In the genomic region with DNA sequence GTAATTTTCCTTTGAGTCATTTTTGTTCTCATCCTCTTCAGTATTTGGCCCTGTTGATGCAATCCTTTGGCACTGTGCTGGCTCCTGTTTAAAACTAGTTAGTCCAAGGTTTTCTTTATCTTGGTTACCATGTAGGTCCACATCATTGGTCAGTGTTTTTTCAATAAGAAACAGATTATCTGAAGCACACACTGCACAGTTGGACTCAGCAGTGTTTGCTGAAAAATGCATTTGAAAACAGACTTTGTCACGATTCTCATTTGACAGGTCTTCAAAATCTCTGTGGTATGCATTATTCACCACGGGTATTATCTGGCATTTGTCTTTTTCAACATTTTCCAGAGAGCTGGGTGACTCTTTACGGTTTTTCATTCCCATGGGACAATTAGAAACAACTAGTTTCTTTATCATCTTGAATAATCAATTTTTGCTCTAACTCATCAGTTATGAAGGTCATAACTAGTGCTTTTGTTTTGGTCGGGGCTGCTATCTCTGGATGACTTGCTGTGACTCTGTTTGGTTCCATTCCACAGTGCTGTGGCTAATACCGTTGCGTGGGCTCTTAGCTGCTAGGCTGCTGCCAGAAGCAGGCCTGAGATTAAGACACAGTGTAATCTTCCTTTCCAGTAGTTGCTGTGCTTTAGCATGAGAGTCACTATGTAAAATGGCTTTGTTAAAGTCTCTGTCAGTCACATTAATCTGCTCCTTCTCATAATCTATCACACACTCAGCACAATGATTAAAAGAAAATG, we compare ENCODE assay signal across 14 cellular contexts. TPM values are rescaled to one million over a fixed set of nuclear protein-coding genes. Genes with fewer than 3 reads are reported as not detected.
DNase-seq lines count a peak whose midpoint lies in the region; ATAC-seq, FAIRE-seq and TF ChIP-seq lines count a peak whose summit lies in the region.
"Had no signal": no experiment of that assay in that cellular context is flagged by ENCODE, and none has a peak within 500 bp of the region (broad histone marks: within the 10 kb centered on the region; RNA-seq: fewer than 3 reads in every experiment).

No MANE protein-coding gene starts in this region.

- no peaks in the 10 kb centered on the region for H3K36me3 Mint-ChIP-seq in MCF 10A (ENCODE audit: insufficient read depth, unreplicated experiment)
- no peaks in the 10 kb centered on the region for H3K36me3 Mint-ChIP-seq in stimulated activated memory B cell treated with anti-CD40 and anti-IgM and Interleukin-4, amounts not matched to agents 10 μg/mL and 1 μg/mL and 100 μg/mL, for 72 hours

- no peaks in the 10 kb centered on the region for H4K20me1 ChIP-seq in smooth muscle cell (ENCODE audit: low read depth)

- no peaks in the 10 kb centered on the region for H3K9me3 ChIP-seq in breast epithelium
- H3K9me3 ChIP-seq in adipocyte (ENCODE audit: control insufficient read depth, low read length), result no peaks in the 10 kb centered on the region
- H3K9me3 ChIP-seq in smooth muscle cell (replicated peaks; ENCODE audit: low read depth), result no peaks in the 10 kb centered on the region
- no peaks in the 10 kb centered on the region for H3K9me3 ChIP-seq in small intestine (ENCODE audit: control insufficient read depth, low read depth)

- 2% methylated on average over 6 of the region's 6 CpGs for WGBS in smooth muscle cell (ENCODE audit: low lambda C conversion rate)
- WGBS in small intestine, 3 donors, result 71 to 79% (median 73%) methylated on average over 6 of the region's 6 CpGs

- POLR2A ChIA-PET in MCF 10A (lab: Yijun Ruan, JAX), result no interaction called here

- no peak overlapping the region for H3K4me3 ChIP-seq in breast epithelium
- peak overlapping the region; percentile 23 for H3K4me3 ChIP-seq in adipocyte (ENCODE audit: low read length)
- no peak overlapping the region for H3K4me3 ChIP-seq in fibroblast of villous mesenchyme (ENCODE audit: low read depth, low read length)
- peak overlapping the region; percentile 8 for H3K4me3 ChIP-seq in smooth muscle cell
- H3K4me3 ChIP-seq in small intestine (ENCODE audit: low read depth in 1 of 2, low read length in 2 of 2), result no peak overlapping the region

- no peak for FAIRE-seq in small intestine (lab: Jason Lieb, UNC)
- FAIRE-seq: HTR-8/SVneo had no signal

- H3K4me1 ChIP-seq in breast epithelium (no peaks in the 10 kb centered on the region), adipocyte (ENCODE audit: control insufficient read depth, insufficient read depth, low read length) (peaks cover 38% of the 10 kb centered on the region), smooth muscle cell (ENCODE audit: low read depth) (peaks cover 24% of the 10 kb centered on the region), small intestine (ENCODE audit: control insufficient read depth in 2 of 2, insufficient read depth in 1 of 2, low read depth in 1 of 2, low read length in 1 of 2) (peaks cover 2% of the 10 kb centered on the region in 2 donors)

- peaks cover 8% of the 10 kb centered on the region for H3K4me1 Mint-ChIP-seq in MCF 10A (ENCODE audit: insufficient read depth, unreplicated experiment)
- H3K4me1 Mint-ChIP-seq in stimulated activated memory B cell treated with anti-CD40 and anti-IgM and Interleukin-4, amounts not matched to agents 10 μg/mL and 1 μg/mL and 100 μg/mL, for 72 hours, result no peaks in the 10 kb centered on the region
- H3K4me1 Mint-ChIP-seq: stimulated activated naive CD8-positive, alpha-beta T cell treated with anti-CD3 and anti-CD28 coated beads, Interleukin-15, amount 100 ng/mL, for 72 hours had no signal

- no peak overlapping the region for H3K27ac Mint-ChIP-seq in MCF 10A (ENCODE audit: low read depth, unreplicated experiment)
- no peak overlapping the region for H3K27ac Mint-ChIP-seq in stimulated activated memory B cell treated with anti-CD40 and anti-IgM and Interleukin-4, amounts not matched to agents 10 μg/mL and 1 μg/mL and 100 μg/mL, for 72 hours
- H3K27ac Mint-ChIP-seq: stimulated activated naive CD8-positive, alpha-beta T cell treated with anti-CD3 and anti-CD28 coated beads, Interleukin-15, amount 100 ng/mL, for 72 hours had no signal

- H3K27me3 Mint-ChIP-seq in MCF 10A (ENCODE audit: insufficient read depth, unreplicated experiment), result no peaks in the 10 kb centered on the region
- peaks cover 4% of the 10 kb centered on the region for H3K27me3 Mint-ChIP-seq in stimulated activated memory B cell treated with anti-CD40 and anti-IgM and Interleukin-4, amounts not matched to agents 10 μg/mL and 1 μg/mL and 100 μg/mL, for 72 hours
- H3K27me3 Mint-ChIP-seq: stimulated activated naive CD8-positive, alpha-beta T cell treated with anti-CD3 and anti-CD28 coated beads, Interleukin-15, amount 100 ng/mL, for 72 hours had no signal

- no peak for TF ChIP-seq POLR2A in breast epithelium (IDR thresholded peaks at IDR 0.05)

- peak overlapping the region; percentile 79 for H3K4me2 ChIP-seq in smooth muscle cell

- TF ChIP-seq CTCF in MCF 10A (IDR thresholded peaks at IDR 0.05; ENCODE audit: unreplicated experiment), result no peak
- TF ChIP-seq CTCF in breast epithelium (IDR thresholded peaks at IDR 0.05), result no peak
- no peak for TF ChIP-seq CTCF in fibroblast of villous mesenchyme (IDR thresholded peaks at IDR 0.05; ENCODE audit: insufficient read depth, low read depth, low read length)
- TF ChIP-seq CTCF in smooth muscle cell (IDR thresholded peaks at IDR 0.05; ENCODE audit: borderline replicate concordance, insufficient read depth, poor library complexity, severe bottlenecking), result no peak

- no peaks in the 10 kb centered on the region for H3K27me3 ChIP-seq in breast epithelium
- H3K27me3 ChIP-seq in adipocyte (replicated peaks; ENCODE audit: control insufficient read depth, insufficient read depth, low read length), result no peaks in the 10 kb centered on the region
- H3K27me3 ChIP-seq in smooth muscle cell (ENCODE audit: low read depth), result no peaks in the 10 kb centered on the region
- no peaks in the 10 kb centered on the region for H3K27me3 ChIP-seq in small intestine (ENCODE audit: control insufficient read depth in 2 of 2, insufficient read depth in 2 of 2, low read length in 2 of 2)

- CTCF ChIA-PET in MCF 10A (lab: Yijun Ruan, JAX), result no interaction called here

- no peak overlapping the region for H3K4me3 Mint-ChIP-seq in MCF 10A (ENCODE audit: unreplicated experiment)
- H3K4me3 Mint-ChIP-seq in stimulated activated memory B cell treated with anti-CD40 and anti-IgM and Interleukin-4, amounts not matched to agents 10 μg/mL and 1 μg/mL and 100 μg/mL, for 72 hours, result no peak overlapping the region
- H3K4me3 Mint-ChIP-seq: stimulated activated naive CD8-positive, alpha-beta T cell treated with anti-CD3 and anti-CD28 coated beads, Interleukin-15, amount 100 ng/mL, for 72 hours had no signal

- H3F3A ChIP-seq in smooth muscle cell (ENCODE audit: low read depth), result peaks cover 19% of the 10 kb centered on the region

- H3K27ac ChIP-seq in breast epithelium, result no peak overlapping the region
- peak overlapping the region; percentile 78 for H3K27ac ChIP-seq in smooth muscle cell (ENCODE audit: low read depth)
- no peak overlapping the region for H3K27ac ChIP-seq in small intestine (ENCODE audit: low read depth in 1 of 2, low read length in 1 of 2)
- H3K27ac ChIP-seq: 22Rv1 had no signal

- DNase-seq in MCF 10A (ENCODE audit: unreplicated experiment) (peak; percentile 12), breast epithelium (ENCODE audit: low spot score in 2 of 2) (no peak), adipocyte (ENCODE audit: low read depth) (peak; percentile 91), fibroblast of villous mesenchyme (ENCODE audit: low read depth) (peak; percentile 37), smooth muscle cell (lab: John Stamatoyannopoulos, UW; ENCODE audit: unreplicated experiment) (no peak), small intestine (no peak)
- DNase-seq: activated naive CD4-positive, alpha-beta T cell; central memory CD4-positive, alpha-beta T cell; kidney glomerular epithelial cell; stimulated activated naive CD8-positive, alpha-beta T cell treated with anti-CD3 and anti-CD28 coated beads, Interleukin-15, amount 100 ng/mL, for 72 hours had no signal

- no peaks in the 10 kb centered on the region for H3K9me3 Mint-ChIP-seq in MCF 10A (ENCODE audit: unreplicated experiment)
- H3K9me3 Mint-ChIP-seq in stimulated activated memory B cell treated with anti-CD40 and anti-IgM and Interleukin-4, amounts not matched to agents 10 μg/mL and 1 μg/mL and 100 μg/mL, for 72 hours, result no peaks in the 10 kb centered on the region
- H3K9me3 Mint-ChIP-seq: stimulated activated naive CD8-positive, alpha-beta T cell treated with anti-CD3 and anti-CD28 coated beads, Interleukin-15, amount 100 ng/mL, for 72 hours had no signal

- no TSS peak for BruUV-seq in MCF 10A (replicated peaks; lab: Mats Ljungman, UMichigan)

- ATAC-seq in stimulated activated memory B cell treated with anti-CD40 and anti-IgM and Interleukin-4, amounts not matched to agents 10 μg/mL and 1 μg/mL and 100 μg/mL, for 72 hours, result no peak
- no peak for ATAC-seq in HG03139 (IDR thresholded peaks at IDR 0.05; ENCODE audit: unreplicated experiment)
- ATAC-seq: stimulated activated naive CD8-positive, alpha-beta T cell treated with anti-CD3 and anti-CD28 coated beads, Interleukin-15, amount 100 ng/mL, for 72 hours had no signal

- H3K36me3 ChIP-seq in breast epithelium, result no peaks in the 10 kb centered on the region
- H3K36me3 ChIP-seq in adipocyte (ENCODE audit: control insufficient read depth, insufficient read depth, low read length, severe bottlenecking), result no peaks in the 10 kb centered on the region
- H3K36me3 ChIP-seq in smooth muscle cell (ENCODE audit: low read depth), result no peaks in the 10 kb centered on the region
- H3K36me3 ChIP-seq in small intestine (ENCODE audit: control insufficient read depth in 2 of 2, insufficient read depth in 2 of 2, low read length in 2 of 2), result no peaks in the 10 kb centered on the region

- no peak overlapping the region for H3K9ac ChIP-seq in adipocyte (ENCODE audit: low read length)
- peak overlapping the region; percentile 19 for H3K9ac ChIP-seq in smooth muscle cell (ENCODE audit: low read depth)

- intact Hi-C loops in MCF 10A (cut with micrococcal nuclease), result no loop called here
- intact Hi-C loops in breast epithelium (cut with DNase I; ENCODE audit: low total_unique reads), result no loop called here

- H3K79me2 ChIP-seq in smooth muscle cell (ENCODE audit: low read depth), result no peaks in the 10 kb centered on the region

- H2AFZ ChIP-seq in smooth muscle cell (ENCODE audit: low read depth), result no peak overlapping the region

RNA-seq across cellular contexts. Expression of gene NUDT12, which starts 36.2 kb away (rescaled TPM):
- total RNA-seq in MCF 10A (2022) (11.4 and 11.5 TPM in 2 replicates), breast epithelium (10 to 100 TPM; 11.8 to 31.0 (median 12.8) TPM), fibroblast of villous mesenchyme (12.9 and 19.9 TPM in 2 replicates), smooth muscle cell (14.9 and 16.6 TPM in 2 replicates)
- polyA plus RNA-seq in smooth muscle cell (6.5 and 6.7 TPM in 2 replicates), small intestine (10 to 100 TPM; 10.6 to 14.9 (median 13.9) TPM)

Comparison
In these comparisons a context has a peak if more than half of its experiments do, and no peak if none do; other contexts are left out.
1. DNase-seq: peak in MCF 10A (single experiment), adipocyte (single experiment) and fibroblast of villous mesenchyme (single experiment); none in breast epithelium (0 of 2), smooth muscle cell (single experiment) and small intestine (single experiment).
2. H3K4me3 ChIP-seq: peak in adipocyte (single experiment) and smooth muscle cell (single experiment); none in breast epithelium (0 of 3), fibroblast of villous mesenchyme (single experiment) and small intestine (0 of 2).